1 cellular context compared by ENCODE assay signal in the genomic region with DNA sequence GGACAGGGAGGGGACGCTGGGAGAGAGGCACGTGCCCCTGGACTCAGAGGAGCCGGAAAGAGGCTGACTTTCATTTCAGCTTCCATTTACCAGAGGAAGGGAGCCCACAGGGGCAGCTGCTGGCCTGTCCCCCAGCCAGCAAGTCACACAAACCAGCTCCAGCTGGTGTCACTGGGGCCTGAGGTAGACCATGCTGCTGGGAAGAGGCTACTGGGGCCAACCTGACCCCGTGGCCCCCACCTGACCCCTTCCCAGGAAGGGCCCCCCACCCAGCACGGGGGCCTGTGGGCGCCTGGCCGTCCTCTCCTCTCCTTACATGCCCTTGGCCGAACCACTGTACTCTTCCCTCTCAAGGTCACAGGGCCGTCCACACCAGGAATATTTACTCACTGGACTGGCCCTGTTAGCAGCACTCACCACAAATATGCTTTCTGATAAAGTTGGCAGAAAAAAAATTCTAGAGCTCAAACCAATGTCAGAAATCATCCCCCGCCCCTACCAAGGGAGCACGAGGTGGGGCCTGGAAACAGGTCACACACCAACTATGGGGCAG.
A peak's percentile ranks its signal among the peaks of the same experiment; 100 is the strongest.
TF ChIP-seq lines count a peak whose summit lies in the region.

No MANE protein-coding gene starts in this region.

TF ChIP-seq in HepG2, 621 proteins besides CTCF, POLR2A, EP300 and RAD21 (continued from another document):
- TF ChIP-seq ZNF800 (CRISPR knock-in tag; IDR thresholded peaks at IDR 0.05) (no peak), ZMAT3 (CRISPR knock-in tag; conservative IDR thresholded peaks at IDR 0.05) (peak; percentile 40; the same call in 1 of the 2 replicates), RNF219 (CRISPR knock-in tag; IDR thresholded peaks at IDR 0.05) (no peak), ZNF225 (CRISPR knock-in tag; IDR thresholded peaks at IDR 0.05) (no peak), GATA4 (IDR thresholded peaks at IDR 0.05; ENCODE audit: borderline replicate concordance, low read depth) (0 out of 2 replicates have a peak, but pooled peaks have one; percentile 16), ZBTB26 (CRISPR knock-in tag; IDR thresholded peaks at IDR 0.05; ENCODE audit: borderline replicate concordance) (no peak; the same call in none of the 2 replicates), ZNF343 (CRISPR knock-in tag; IDR thresholded peaks at IDR 0.05) (no peak), SOX13 (IDR thresholded peaks at IDR 0.05) (peak; percentile 17; the same call in 1 of the 2 replicates), SOX13 (CRISPR knock-in tag; conservative IDR thresholded peaks at IDR 0.05 in 1 of 2, IDR thresholded peaks at IDR 0.05 in 1 of 2) (peak in 1 of 2 experiments; percentile 39; a peak in 1 of 4 replicates), DMAP1 (CRISPR knock-in tag; IDR thresholded peaks at IDR 0.05) (peak; percentile 74; the same call in 1 of the 2 replicates), ZNF598 (CRISPR knock-in tag; IDR thresholded peaks at IDR 0.05; ENCODE audit: borderline replicate concordance) (no peak), ZNF513 (CRISPR knock-in tag; conservative IDR thresholded peaks at IDR 0.05) (no peak), ZNF605 (CRISPR knock-in tag; IDR thresholded peaks at IDR 0.05) (no peak)
- TF ChIP-seq, protein P1, sequence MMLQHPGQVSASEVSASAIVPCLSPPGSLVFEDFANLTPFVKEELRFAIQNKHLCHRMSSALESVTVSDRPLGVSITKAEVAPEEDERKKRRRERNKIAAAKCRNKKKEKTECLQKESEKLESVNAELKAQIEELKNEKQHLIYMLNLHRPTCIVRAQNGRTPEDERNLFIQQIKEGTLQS (CRISPR knock-in tag; IDR thresholded peaks at IDR 0.05): no peak
- TF ChIP-seq, protein P2, sequence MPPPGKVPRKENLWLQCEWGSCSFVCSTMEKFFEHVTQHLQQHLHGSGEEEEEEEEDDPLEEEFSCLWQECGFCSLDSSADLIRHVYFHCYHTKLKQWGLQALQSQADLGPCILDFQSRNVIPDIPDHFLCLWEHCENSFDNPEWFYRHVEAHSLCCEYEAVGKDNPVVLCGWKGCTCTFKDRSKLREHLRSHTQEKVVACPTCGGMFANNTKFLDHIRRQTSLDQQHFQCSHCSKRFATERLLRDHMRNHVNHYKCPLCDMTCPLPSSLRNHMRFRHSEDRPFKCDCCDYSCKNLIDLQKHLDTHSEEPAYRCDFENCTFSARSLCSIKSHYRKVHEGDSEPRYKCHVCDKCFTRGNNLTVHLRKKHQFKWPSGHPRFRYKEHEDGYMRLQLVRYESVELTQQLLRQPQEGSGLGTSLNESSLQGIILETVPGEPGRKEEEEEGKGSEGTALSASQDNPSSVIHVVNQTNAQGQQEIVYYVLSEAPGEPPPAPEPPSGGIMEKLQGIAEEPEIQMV (CRISPR knock-in tag; IDR thresholded peaks at IDR 0.05; ENCODE audit: low read depth): no peak
- TF ChIP-seq, protein P3, sequence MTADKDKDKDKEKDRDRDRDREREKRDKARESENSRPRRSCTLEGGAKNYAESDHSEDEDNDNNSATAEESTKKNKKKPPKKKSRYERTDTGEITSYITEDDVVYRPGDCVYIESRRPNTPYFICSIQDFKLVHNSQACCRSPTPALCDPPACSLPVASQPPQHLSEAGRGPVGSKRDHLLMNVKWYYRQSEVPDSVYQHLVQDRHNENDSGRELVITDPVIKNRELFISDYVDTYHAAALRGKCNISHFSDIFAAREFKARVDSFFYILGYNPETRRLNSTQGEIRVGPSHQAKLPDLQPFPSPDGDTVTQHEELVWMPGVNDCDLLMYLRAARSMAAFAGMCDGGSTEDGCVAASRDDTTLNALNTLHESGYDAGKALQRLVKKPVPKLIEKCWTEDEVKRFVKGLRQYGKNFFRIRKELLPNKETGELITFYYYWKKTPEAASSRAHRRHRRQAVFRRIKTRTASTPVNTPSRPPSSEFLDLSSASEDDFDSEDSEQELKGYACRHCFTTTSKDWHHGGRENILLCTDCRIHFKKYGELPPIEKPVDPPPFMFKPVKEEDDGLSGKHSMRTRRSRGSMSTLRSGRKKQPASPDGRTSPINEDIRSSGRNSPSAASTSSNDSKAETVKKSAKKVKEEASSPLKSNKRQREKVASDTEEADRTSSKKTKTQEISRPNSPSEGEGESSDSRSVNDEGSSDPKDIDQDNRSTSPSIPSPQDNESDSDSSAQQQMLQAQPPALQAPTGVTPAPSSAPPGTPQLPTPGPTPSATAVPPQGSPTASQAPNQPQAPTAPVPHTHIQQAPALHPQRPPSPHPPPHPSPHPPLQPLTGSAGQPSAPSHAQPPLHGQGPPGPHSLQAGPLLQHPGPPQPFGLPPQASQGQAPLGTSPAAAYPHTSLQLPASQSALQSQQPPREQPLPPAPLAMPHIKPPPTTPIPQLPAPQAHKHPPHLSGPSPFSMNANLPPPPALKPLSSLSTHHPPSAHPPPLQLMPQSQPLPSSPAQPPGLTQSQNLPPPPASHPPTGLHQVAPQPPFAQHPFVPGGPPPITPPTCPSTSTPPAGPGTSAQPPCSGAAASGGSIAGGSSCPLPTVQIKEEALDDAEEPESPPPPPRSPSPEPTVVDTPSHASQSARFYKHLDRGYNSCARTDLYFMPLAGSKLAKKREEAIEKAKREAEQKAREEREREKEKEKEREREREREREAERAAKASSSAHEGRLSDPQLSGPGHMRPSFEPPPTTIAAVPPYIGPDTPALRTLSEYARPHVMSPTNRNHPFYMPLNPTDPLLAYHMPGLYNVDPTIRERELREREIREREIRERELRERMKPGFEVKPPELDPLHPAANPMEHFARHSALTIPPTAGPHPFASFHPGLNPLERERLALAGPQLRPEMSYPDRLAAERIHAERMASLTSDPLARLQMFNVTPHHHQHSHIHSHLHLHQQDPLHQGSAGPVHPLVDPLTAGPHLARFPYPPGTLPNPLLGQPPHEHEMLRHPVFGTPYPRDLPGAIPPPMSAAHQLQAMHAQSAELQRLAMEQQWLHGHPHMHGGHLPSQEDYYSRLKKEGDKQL (CRISPR knock-in tag; IDR thresholded peaks at IDR 0.05; ENCODE audit: low read depth): no peak
